14 cellular contexts compared by ENCODE assay signal in genomic region chr18:37567994-37568359, GRCh38. TPM values are rescaled to one million over a fixed set of nuclear protein-coding genes. Genes with fewer than 3 reads are reported as not detected.
DNase-seq lines count a peak whose midpoint lies in the region; TF ChIP-seq lines count a peak whose summit lies in the region.
"Had no signal": no experiment of that assay in that cellular context is flagged by ENCODE, and none has a peak within 500 bp of the region (broad histone marks: within the 10 kb centered on the region; RNA-seq: fewer than 3 reads in every experiment).

No MANE protein-coding gene starts in this region.

- TF ChIP-seq CTCF in endothelial cell (IDR thresholded peaks at IDR 0.05; ENCODE audit: unreplicated experiment): no peak

- DNase-seq in NCI-H1417 (lab: John Stamatoyannopoulos, UW): peak in 2 of 3 experiments; percentile 75 to 79
- DNase-seq in NCI-H1417 treated with DMSO at 0.1 percent for 48 hours (lab: John Stamatoyannopoulos, UW): no peak
- peak; percentile 60 for DNase-seq in NCI-H748 (lab: John Stamatoyannopoulos, UW; ENCODE audit: unreplicated experiment)
- DNase-seq in endothelial cell (ENCODE audit: low spot score): no peak
- peak; percentile 34 for DNase-seq in retina
- DNase-seq in activated CD4-positive, alpha-beta memory T cell treated with anti-CD3 and anti-CD28 coated beads, Interleukin-2, amount 10 ng/mL, durations not matched to agents 7 days and 5 days: no peak
- no peak for DNase-seq in DMS 273 treated with DMSO at 0.1 percent for 48 hours (lab: John Stamatoyannopoulos, UW)
- no peak for DNase-seq in stimulated activated CD4-positive, alpha-beta T cell treated with anti-CD3 and anti-CD28 coated beads, Interleukin-2, amount 100 ng/mL, for 24 hours
- DNase-seq: activated CD8-positive, alpha-beta memory T cell treated with anti-CD3 and anti-CD28 coated beads, Interleukin-2, amount 10 ng/mL, durations not matched to agents 7 days and 5 days; dermis blood vessel endothelial cell; Karpas-422; NCI-H1694 treated with DMSO at 0.1 percent for 48 hours; NK-92 treated with Interleukin-12 subunit alpha and Interleukin-12 subunit beta, amount 100 ng/mL, for 24 hours; SJCRH30 had no signal

- no peaks in the 10 kb centered on the region for H3K36me3 Mint-ChIP-seq in endothelial cell (ENCODE audit: low read depth, unreplicated experiment)
- no peaks in the 10 kb centered on the region for H3K36me3 Mint-ChIP-seq in activated CD4-positive, alpha-beta memory T cell treated with anti-CD3 and anti-CD28 coated beads, Interleukin-2, amount 10 ng/mL, durations not matched to agents 7 days and 5 days (ENCODE audit: low read depth)

- POLR2A ChIA-PET in activated CD4-positive, alpha-beta memory T cell treated with anti-CD3 and anti-CD28 coated beads, Interleukin-2, amount 10 ng/mL, durations not matched to agents 7 days and 5 days (lab: Charles Lee): no interaction called here

- H3K9me3 Mint-ChIP-seq in endothelial cell (ENCODE audit: unreplicated experiment): no peaks in the 10 kb centered on the region
- H3K9me3 Mint-ChIP-seq in activated CD4-positive, alpha-beta memory T cell treated with anti-CD3 and anti-CD28 coated beads, Interleukin-2, amount 10 ng/mL, durations not matched to agents 7 days and 5 days: no peaks in the 10 kb centered on the region

- peaks cover 7% of the 10 kb centered on the region for H3K4me1 Mint-ChIP-seq in endothelial cell (ENCODE audit: unreplicated experiment)
- peaks cover 9% of the 10 kb centered on the region for H3K4me1 Mint-ChIP-seq in activated CD4-positive, alpha-beta memory T cell treated with anti-CD3 and anti-CD28 coated beads, Interleukin-2, amount 10 ng/mL, durations not matched to agents 7 days and 5 days

- CTCF ChIA-PET in activated CD4-positive, alpha-beta memory T cell treated with anti-CD3 and anti-CD28 coated beads, Interleukin-2, amount 10 ng/mL, durations not matched to agents 7 days and 5 days (lab: Charles Lee): no interaction called here

- H3K27ac Mint-ChIP-seq in endothelial cell (ENCODE audit: unreplicated experiment): no peak overlapping the region
- H3K27ac Mint-ChIP-seq in activated CD4-positive, alpha-beta memory T cell treated with anti-CD3 and anti-CD28 coated beads, Interleukin-2, amount 10 ng/mL, durations not matched to agents 7 days and 5 days: no peak overlapping the region
- H3K27ac Mint-ChIP-seq: activated CD8-positive, alpha-beta memory T cell treated with anti-CD3 and anti-CD28 coated beads, Interleukin-2, amount 10 ng/mL, durations not matched to agents 7 days and 5 days had no signal

- H3K4me3 Mint-ChIP-seq in endothelial cell (ENCODE audit: unreplicated experiment): peak overlapping the region; percentile 14
- H3K4me3 Mint-ChIP-seq in activated CD4-positive, alpha-beta memory T cell treated with anti-CD3 and anti-CD28 coated beads, Interleukin-2, amount 10 ng/mL, durations not matched to agents 7 days and 5 days: no peak overlapping the region
- H3K4me3 Mint-ChIP-seq: activated CD8-positive, alpha-beta memory T cell treated with anti-CD3 and anti-CD28 coated beads, Interleukin-2, amount 10 ng/mL, durations not matched to agents 7 days and 5 days had no signal

- peaks cover 12% of the 10 kb centered on the region for H3K27me3 Mint-ChIP-seq in endothelial cell (ENCODE audit: unreplicated experiment)
- H3K27me3 Mint-ChIP-seq in activated CD4-positive, alpha-beta memory T cell treated with anti-CD3 and anti-CD28 coated beads, Interleukin-2, amount 10 ng/mL, durations not matched to agents 7 days and 5 days: peaks cover 52% of the 10 kb centered on the region

RNA-seq across cellular contexts. Expression of gene CELF4, which starts 2.4 kb away (rescaled TPM):
- total RNA-seq in endothelial cell (ENCODE audit: unreplicated experiment): 0.44 TPM
- total RNA-seq in activated CD4-positive, alpha-beta memory T cell treated with anti-CD3 and anti-CD28 coated beads, Interleukin-2, amount 10 ng/mL, durations not matched to agents 7 days and 5 days: not detected
- total RNA-seq: activated CD8-positive, alpha-beta memory T cell treated with anti-CD3 and anti-CD28 coated beads, Interleukin-2, amount 10 ng/mL, durations not matched to agents 7 days and 5 days; dermis blood vessel endothelial cell; SJCRH30 had no signal

Comparison
In these comparisons a context has a peak if more than half of its experiments do, and no peak if none do; other contexts are left out.
1. DNase-seq: peak in NCI-H1417 (2 of 3), NCI-H748 (single experiment) and retina (single experiment); none in NCI-H1417 treated with DMSO at 0.1 percent for 48 hours (single experiment), endothelial cell (single experiment), activated CD4-positive, alpha-beta memory T cell treated with anti-CD3 and anti-CD28 coated beads, Interleukin-2, amount 10 ng/mL, durations not matched to agents 7 days and 5 days (single experiment), DMS 273 treated with DMSO at 0.1 percent for 48 hours (single experiment) and stimulated activated CD4-positive, alpha-beta T cell treated with anti-CD3 and anti-CD28 coated beads, Interleukin-2, amount 100 ng/mL, for 24 hours (0 of 2).